Comparison of ENCODE assay signal across 33 cellular contexts in genomic region chr16:4811773-4812172, GRCh38. TPM values are rescaled to one million over a fixed set of nuclear protein-coding genes. Genes with fewer than 3 reads are reported as not detected.
DNase-seq lines count a peak whose midpoint lies in the region; ATAC-seq and TF ChIP-seq lines count a peak whose summit lies in the region.
"Had no signal": no experiment of that assay in that cellular context is flagged by ENCODE, and none has a peak within 500 bp of the region (broad histone marks: within the 10 kb centered on the region; RNA-seq: fewer than 3 reads in every experiment).

No MANE protein-coding gene starts in this region.

- POLR2A ChIA-PET in T-cell (lab: Charles Lee) = no interaction called here

- H3K27me3 Mint-ChIP-seq in activated naive CD8-positive, alpha-beta T cell = no peaks in the 10 kb centered on the region
- H3K27me3 Mint-ChIP-seq in activated naive CD8-positive, alpha-beta T cell treated with anti-CD3 and anti-CD28 coated beads, Interleukin-2, amount 50 U/mL, for 24 hours = no peaks in the 10 kb centered on the region
- no peaks in the 10 kb centered on the region for H3K27me3 Mint-ChIP-seq in T-cell
- no peaks in the 10 kb centered on the region for H3K27me3 Mint-ChIP-seq in T-helper 17 cell
- H3K27me3 Mint-ChIP-seq: activated CD4-positive, alpha-beta memory T cell treated with anti-CD3 and anti-CD28 coated beads for 36 hours; CD8-positive, alpha-beta memory T cell; naive thymus-derived CD4-positive, alpha-beta T cell had no signal

- CTCF ChIA-PET in T-cell (lab: Charles Lee) = no interaction called here

- H3K4me3 ChIP-seq in upper lobe of right lung = no peak overlapping the region
- H3K4me3 ChIP-seq: colonic mucosa, SJCRH30 had no signal

- TF ChIP-seq CTCF in upper lobe of right lung (IDR thresholded peaks at IDR 0.05) = no peak

- H3K27ac ChIP-seq in upper lobe of right lung = no peak overlapping the region
- H3K27ac ChIP-seq: colonic mucosa, SJCRH30 had no signal

- H3K36me3 ChIP-seq in upper lobe of right lung = peaks cover 97% of the 10 kb centered on the region

- H3K27ac Mint-ChIP-seq in activated naive CD8-positive, alpha-beta T cell = peak overlapping the region; percentile 46
- H3K27ac Mint-ChIP-seq in activated naive CD8-positive, alpha-beta T cell treated with anti-CD3 and anti-CD28 coated beads, Interleukin-2, amount 50 U/mL, for 24 hours = no peak overlapping the region
- H3K27ac Mint-ChIP-seq in T-cell (peak overlapping the region; percentile 31), T-helper 17 cell (no peak overlapping the region)
- H3K27ac Mint-ChIP-seq: activated CD4-positive, alpha-beta memory T cell treated with anti-CD3 and anti-CD28 coated beads for 36 hours; activated T-helper 1 cell treated with anti-CD3 and anti-CD28 coated beads, Interleukin-12 subunit alpha, Interleukin-12 subunit beta, Interleukin-2, Interleukin-4 antibody, amounts not matched to agents 30 ng/mL and 10 ng/mL and 1 ng/mL, durations not matched to agents 14 hours and 24 hours and 36 hours had no signal

- ATAC-seq in activated naive CD8-positive, alpha-beta T cell treated with anti-CD3 and anti-CD28 coated beads, Interleukin-2, amount 50 U/mL, for 24 hours = no peak
- no peak for ATAC-seq in T-cell (replicated peaks in 1 of 4)
- peak; percentile 20 for ATAC-seq in upper lobe of right lung
- no peak for ATAC-seq in T-helper 17 cell
- no peak for ATAC-seq in HG03469 (IDR thresholded peaks at IDR 0.05; ENCODE audit: unreplicated experiment)
- ATAC-seq: activated CD4-positive, CD25-positive, alpha-beta regulatory T cell treated with anti-CD3 and anti-CD28 coated beads, Interleukin-2, amount 50 U/mL, for 24 hours; activated naive CD4-positive, alpha-beta T cell treated with anti-CD3 and anti-CD28 coated beads, Interleukin-2, amount 50 U/mL, for 72 hours; naive thymus-derived CD4-positive, alpha-beta T cell had no signal

- H3K4me1 ChIP-seq in upper lobe of right lung = no peaks in the 10 kb centered on the region
- H3K4me1 ChIP-seq: colonic mucosa, SJCRH30 had no signal

- H3K27me3 ChIP-seq in upper lobe of right lung = no peaks in the 10 kb centered on the region
- H3K27me3 ChIP-seq: colonic mucosa, SJCRH30 had no signal

- DNase-seq in activated naive CD8-positive, alpha-beta T cell treated with anti-CD3 and anti-CD28 coated beads, Interleukin-2, amount 50 U/mL, for 24 hours = no peak
- DNase-seq in T-cell (no peak), islet precursor cell (peak; percentile 41), upper lobe of right lung (no peak), T-helper 17 cell (no peak)
- DNase-seq: activated CD4-positive, alpha-beta memory T cell treated with anti-CD3 and anti-CD28 coated beads for 36 hours; activated CD8-positive, alpha-beta memory T cell treated with anti-CD3 and anti-CD28 coated beads, Interleukin-2, amount 50 U/mL, for 48 hours; aorta; CD8-positive, alpha-beta memory T cell; colonic mucosa; DMS 273 treated with DMSO at 0.1 percent for 48 hours; effector memory CD4-positive, alpha-beta T cell; KBM-7; naive thymus-derived CD4-positive, alpha-beta T cell; NCI-H1092 treated with DMSO at 0.1 percent for 48 hours; NCI-H1694 treated with DMSO at 0.1 percent for 48 hours; NCI-H2171; SJCRH30; stimulated activated CD4-positive, alpha-beta T cell treated with anti-CD3 and anti-CD28 coated beads, Interleukin-15, amount 100 ng/mL, for 24 hours; stimulated activated naive CD4-positive, alpha-beta T cell had no signal

- no peaks in the 10 kb centered on the region for H3K4me1 Mint-ChIP-seq in activated naive CD8-positive, alpha-beta T cell (ENCODE audit: low read depth)
- H3K4me1 Mint-ChIP-seq in activated naive CD8-positive, alpha-beta T cell treated with anti-CD3 and anti-CD28 coated beads, Interleukin-2, amount 50 U/mL, for 24 hours = no peaks in the 10 kb centered on the region
- H3K4me1 Mint-ChIP-seq in T-cell (no peaks in the 10 kb centered on the region), T-helper 17 cell (no peaks in the 10 kb centered on the region)
- H3K4me1 Mint-ChIP-seq: CD8-positive, alpha-beta memory T cell had no signal

- H3K9me3 Mint-ChIP-seq in activated naive CD8-positive, alpha-beta T cell (ENCODE audit: low read depth) = no peaks in the 10 kb centered on the region
- H3K9me3 Mint-ChIP-seq in activated naive CD8-positive, alpha-beta T cell treated with anti-CD3 and anti-CD28 coated beads, Interleukin-2, amount 50 U/mL, for 24 hours = no peaks in the 10 kb centered on the region
- H3K9me3 Mint-ChIP-seq in T-cell = no peaks in the 10 kb centered on the region
- H3K9me3 Mint-ChIP-seq: activated CD4-positive, alpha-beta memory T cell treated with anti-CD3 and anti-CD28 coated beads for 36 hours; activated naive CD4-positive, alpha-beta T cell treated with anti-CD3 and anti-CD28 coated beads, Interleukin-2, amount 50 U/mL, for 72 hours; activated T-helper 1 cell treated with anti-CD3 and anti-CD28 coated beads, Interleukin-12 subunit alpha, Interleukin-12 subunit beta, Interleukin-2, Interleukin-4 antibody, amounts not matched to agents 30 ng/mL and 10 ng/mL and 1 ng/mL, durations not matched to agents 14 hours and 24 hours and 36 hours; CD8-positive, alpha-beta memory T cell; naive thymus-derived CD4-positive, alpha-beta T cell had no signal

- no peak overlapping the region for H3K4me3 Mint-ChIP-seq in activated naive CD8-positive, alpha-beta T cell
- no peak overlapping the region for H3K4me3 Mint-ChIP-seq in activated naive CD8-positive, alpha-beta T cell treated with anti-CD3 and anti-CD28 coated beads, Interleukin-2, amount 50 U/mL, for 24 hours
- no peak overlapping the region for H3K4me3 Mint-ChIP-seq in T-cell
- no peak overlapping the region for H3K4me3 Mint-ChIP-seq in T-helper 17 cell
- H3K4me3 Mint-ChIP-seq: activated CD4-positive, alpha-beta memory T cell treated with anti-CD3 and anti-CD28 coated beads for 36 hours; activated T-helper 1 cell treated with anti-CD3 and anti-CD28 coated beads, Interleukin-12 subunit alpha, Interleukin-12 subunit beta, Interleukin-2, Interleukin-4 antibody, amounts not matched to agents 30 ng/mL and 10 ng/mL and 1 ng/mL, durations not matched to agents 14 hours and 24 hours and 36 hours; CD8-positive, alpha-beta memory T cell; naive thymus-derived CD4-positive, alpha-beta T cell had no signal

- H3K9me3 ChIP-seq in upper lobe of right lung = no peaks in the 10 kb centered on the region
- H3K9me3 ChIP-seq in T-helper 17 cell (ENCODE audit: control insufficient read depth, low read length, poor library complexity, severe bottlenecking) = no peaks in the 10 kb centered on the region
- H3K9me3 ChIP-seq: colonic mucosa, SJCRH30 had no signal

- peaks cover 7% of the 10 kb centered on the region for H3K36me3 Mint-ChIP-seq in activated naive CD8-positive, alpha-beta T cell
- H3K36me3 Mint-ChIP-seq in activated naive CD8-positive, alpha-beta T cell treated with anti-CD3 and anti-CD28 coated beads, Interleukin-2, amount 50 U/mL, for 24 hours (ENCODE audit: low read depth) = peaks cover 39% of the 10 kb centered on the region
- H3K36me3 Mint-ChIP-seq in T-cell (peaks cover 37% of the 10 kb centered on the region), T-helper 17 cell (ENCODE audit: low read depth) (peaks cover 4% of the 10 kb centered on the region)

- intact Hi-C loops in upper lobe of right lung (cut with DNase I) = no loop called here

RNA-seq across cellular contexts. Expression of gene ROGDI, which starts 9.3 kb away (rescaled TPM):
- total RNA-seq in T-cell (10 to 100 TPM; 12.1 to 20.2 (median 13.2) TPM), upper lobe of right lung (21.8 TPM), T-helper 17 cell (10 to 100 TPM; 15.0 to 21.2 TPM)

RNA-seq across cellular contexts. Expression of gene SMIM22, which starts 16.6 kb away (rescaled TPM):
- total RNA-seq in T-cell = not detected
- 23.3 TPM for total RNA-seq in upper lobe of right lung
- total RNA-seq in T-helper 17 cell = not detected
- total RNA-seq: activated CD4-positive, alpha-beta memory T cell treated with anti-CD3 and anti-CD28 coated beads for 36 hours; activated naive CD4-positive, alpha-beta T cell treated with anti-CD3 and anti-CD28 coated beads, Interleukin-2, amount 50 U/mL, for 72 hours; activated T-helper 1 cell treated with anti-CD3 and anti-CD28 coated beads, Interleukin-12 subunit alpha, Interleukin-12 subunit beta, Interleukin-2, Interleukin-4 antibody, amounts not matched to agents 30 ng/mL and 10 ng/mL and 1 ng/mL, durations not matched to agents 14 hours and 24 hours and 36 hours; aorta; CD8-positive, alpha-beta memory T cell; fibroblast of villous mesenchyme; H1; M059J; naive thymus-derived CD4-positive, alpha-beta T cell; NCI-H460; osteoblast; SJCRH30; temporal lobe had no signal

RNA-seq across cellular contexts. Expression of gene SEPTIN12, which starts 23.6 kb away (rescaled TPM):
- total RNA-seq in T-cell = not detected
- total RNA-seq in upper lobe of right lung = not detected
- total RNA-seq in T-helper 17 cell = not detected
- total RNA-seq: activated CD4-positive, alpha-beta memory T cell treated with anti-CD3 and anti-CD28 coated beads for 36 hours; activated naive CD4-positive, alpha-beta T cell treated with anti-CD3 and anti-CD28 coated beads, Interleukin-2, amount 50 U/mL, for 72 hours; activated T-helper 1 cell treated with anti-CD3 and anti-CD28 coated beads, Interleukin-12 subunit alpha, Interleukin-12 subunit beta, Interleukin-2, Interleukin-4 antibody, amounts not matched to agents 30 ng/mL and 10 ng/mL and 1 ng/mL, durations not matched to agents 14 hours and 24 hours and 36 hours; aorta; CD8-positive, alpha-beta memory T cell; colonic mucosa; epithelial cell of proximal tubule; fibroblast of villous mesenchyme; H1; lower leg skin; M059J; naive thymus-derived CD4-positive, alpha-beta T cell; NCI-H460; osteoblast; SJCRH30; temporal lobe had no signal

RNA-seq across cellular contexts. Expression of gene GLYR1, which starts 35.3 kb away (rescaled TPM):
- total RNA-seq in T-cell (100 to 1,000 TPM in 3 of 5 donors, 10 to 100 TPM in 2; 95.5 to 106 (median 102) TPM), upper lobe of right lung (85.7 TPM), T-helper 17 cell (100 to 1,000 TPM in 1 of 2 donors, 10 to 100 TPM in 1; 91.9 to 108 TPM)

RNA-seq across cellular contexts. Expression of gene UBN1, which starts 35.5 kb away (rescaled TPM):
- total RNA-seq in T-cell (10 to 100 TPM; 41.8 to 53.7 (median 48.2) TPM), upper lobe of right lung (36.6 TPM), T-helper 17 cell (10 to 100 TPM; 47.5 to 69.8 TPM)

Comparison
In these comparisons a context has a peak if more than half of its experiments do, and no peak if none do; other contexts are left out.
1. H3K27ac Mint-ChIP-seq: peak in activated naive CD8-positive, alpha-beta T cell (single experiment) and T-cell (2 of 2); none in activated naive CD8-positive, alpha-beta T cell treated with anti-CD3 and anti-CD28 coated beads, Interleukin-2, amount 50 U/mL, for 24 hours (single experiment) and T-helper 17 cell (single experiment).
2. RNA of gene SMIM22, which starts 16.6 kb away (total RNA-seq): 23.3 TPM in upper lobe of right lung (single experiment); not detected in T-cell and not detected in T-helper 17 cell; every median in the first group is over 10 times any median in the second.